19 cellular contexts compared by ENCODE assay signal in the genomic region with DNA sequence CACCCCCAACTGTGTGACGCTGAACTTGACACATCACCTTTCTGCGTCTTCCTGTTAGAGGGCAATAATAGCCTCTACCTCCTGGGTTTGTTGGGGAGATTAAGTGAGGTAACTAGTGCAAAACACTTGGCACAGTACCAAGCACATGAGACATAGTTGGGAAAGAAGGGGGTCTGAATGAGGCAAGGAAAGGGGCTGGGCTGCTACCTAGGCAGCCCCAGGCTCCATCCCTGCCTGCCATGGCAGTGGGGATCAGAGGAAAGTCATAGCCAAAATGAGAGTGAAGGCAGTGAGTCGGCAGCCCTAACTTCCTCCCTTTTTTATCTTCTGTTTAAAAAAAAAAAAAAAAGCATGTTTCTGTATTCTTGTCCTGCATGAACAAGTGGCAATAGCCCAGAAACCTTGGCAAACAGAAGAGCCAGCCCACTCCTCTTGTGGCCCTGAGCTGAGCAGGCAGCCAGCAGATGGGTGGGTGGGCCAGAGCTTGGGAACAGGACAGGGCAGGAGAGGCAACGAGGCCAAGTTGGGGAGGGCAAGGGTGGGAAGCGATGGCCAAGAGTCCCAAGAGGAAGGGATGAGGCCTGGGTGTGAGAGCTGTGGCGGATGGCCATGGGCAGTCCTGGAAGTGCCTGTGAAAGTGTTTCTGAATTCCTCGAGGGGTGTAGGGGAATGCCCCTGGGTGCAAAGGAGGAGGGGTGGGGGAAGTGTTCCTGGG. TPM values are rescaled to one million over a fixed set of nuclear protein-coding genes. Genes with fewer than 3 reads are reported as not detected.
DNase-seq lines count a peak whose midpoint lies in the region; TF ChIP-seq lines count a peak whose summit lies in the region.
"Had no signal": no experiment of that assay in that cellular context is flagged by ENCODE, and none has a peak within 500 bp of the region (broad histone marks: within the 10 kb centered on the region; RNA-seq: fewer than 3 reads in every experiment).

No MANE protein-coding gene starts in this region.

- H3K9ac ChIP-seq in mesenchymal stem cell (ENCODE audit: low read length), result no peak overlapping the region

- H4K8ac ChIP-seq in mesenchymal stem cell (ENCODE audit: low read length), result peak overlapping the region; percentile 65

- H3K79me1 ChIP-seq in mesenchymal stem cell (replicated peaks; ENCODE audit: low read length, poor library complexity, severe bottlenecking), result peaks cover 2% of the 10 kb centered on the region

- H3K4me3 ChIP-seq in cardiac fibroblast (replicated peaks in 1 of 2; ENCODE audit: low read depth in 2 of 2, low read length in 2 of 2), result no peak overlapping the region
- no peak overlapping the region for H3K4me3 ChIP-seq in mesenchymal stem cell (ENCODE audit: insufficient read depth in 1 of 2, low read depth in 1 of 2, low read length in 2 of 2)
- H3K4me3 ChIP-seq in lower leg skin (ENCODE audit: low read depth, poor library complexity, severe bottlenecking), result no peak overlapping the region
- H3K4me3 ChIP-seq: cardiac muscle cell, ovary, Peyer's patch had no signal

- peak overlapping the region; percentile 88 for H2AK5ac ChIP-seq in mesenchymal stem cell (ENCODE audit: low read length, severe bottlenecking)

- TF ChIP-seq CTCF in cardiac fibroblast (IDR thresholded peaks at IDR 0.05; ENCODE audit: low read depth, low read length), result no peak
- TF ChIP-seq CTCF in lower leg skin (IDR thresholded peaks at IDR 0.05), result no peak

- peak overlapping the region; percentile 24 to 71 for H3K18ac ChIP-seq in mesenchymal stem cell (ENCODE audit: low read depth in 1 of 2, low read length in 2 of 2)

- H3K9me3 ChIP-seq in mesenchymal stem cell (ENCODE audit: control insufficient read depth, low read length), result no peaks in the 10 kb centered on the region
- H3K9me3 ChIP-seq: ovary, Peyer's patch had no signal

- H3K4me2 ChIP-seq in mesenchymal stem cell (ENCODE audit: low read length, poor library complexity, severe bottlenecking), result no peak overlapping the region

- H3K4ac ChIP-seq in mesenchymal stem cell (ENCODE audit: low read depth in 1 of 2, low read length in 2 of 2), result peak overlapping the region in 1 of 2 experiments; percentile 17

- H2BK15ac ChIP-seq in mesenchymal stem cell (ENCODE audit: low read depth, poor library complexity, severe bottlenecking), result peak overlapping the region; percentile 30

- TF ChIP-seq POLR2A in lower leg skin (IDR thresholded peaks at IDR 0.05), result no peak

- no peak overlapping the region for H3K23ac ChIP-seq in mesenchymal stem cell (ENCODE audit: low read length in 2 of 2)

- H2BK12ac ChIP-seq in mesenchymal stem cell (ENCODE audit: low read length in 2 of 2), result peak overlapping the region; percentile 57 to 82

- H3K27ac ChIP-seq in mesenchymal stem cell (ENCODE audit: low read length, poor library complexity, severe bottlenecking), result peak overlapping the region; percentile 11
- H3K27ac ChIP-seq: cardiac muscle cell, ovary, Peyer's patch had no signal

- peak overlapping the region; percentile 40 for H2BK120ac ChIP-seq in mesenchymal stem cell (ENCODE audit: low read depth, low read length)

- H3K27me3 ChIP-seq in mesenchymal stem cell (ENCODE audit: control insufficient read depth in 1 of 2, insufficient read depth in 1 of 2, low read length in 2 of 2), result no peaks in the 10 kb centered on the region
- H3K27me3 ChIP-seq: cardiac muscle cell, ovary, Peyer's patch had no signal

- H4K91ac ChIP-seq in mesenchymal stem cell (ENCODE audit: low read length), result peak overlapping the region; percentile 79

- H3K14ac ChIP-seq in mesenchymal stem cell (ENCODE audit: low read length in 2 of 2), result peak overlapping the region in 1 of 2 experiments; percentile 61

- peaks cover 12% of the 10 kb centered on the region for H3K4me1 ChIP-seq in mesenchymal stem cell (ENCODE audit: control insufficient read depth, insufficient read depth, low read depth, low read length)
- H3K4me1 ChIP-seq: Peyer's patch had no signal

- no peak overlapping the region for H2AFZ ChIP-seq in mesenchymal stem cell (ENCODE audit: low read depth, low read length)

- 81% methylated on average over 7 of the region's 7 CpGs for WGBS in mesenchymal stem cell
- 64 to 68% methylated on average over 7 of the region's 7 CpGs for WGBS in lower leg skin, 2 donors

- no peaks in the 10 kb centered on the region for H3K36me3 ChIP-seq in mesenchymal stem cell (ENCODE audit: control insufficient read depth in 1 of 2, insufficient read depth in 2 of 2, low read depth in 1 of 2, low read length in 2 of 2)
- H3K36me3 ChIP-seq: cardiac muscle cell, ovary, Peyer's patch had no signal

- intact Hi-C loops in lower leg skin (cut with DNase I; ENCODE audit: low total_unique reads), result no loop called here

- peak; percentile 38 for DNase-seq in Daoy (ENCODE audit: low read depth)
- peak; percentile 52 for DNase-seq in NCI-H226
- DNase-seq in cardiac fibroblast (ENCODE audit: low read depth in 2 of 2), result peak; percentile 24 to 31
- DNase-seq in mesenchymal stem cell, result peak; percentile 28
- DNase-seq in pons (ENCODE audit: low spot score), result no peak
- DNase-seq in middle frontal gyrus (ENCODE audit: extremely low spot score, low spot score), result no peak
- no peak for DNase-seq in lower leg skin (ENCODE audit: low spot score in 2 of 2)
- no peak for DNase-seq in COLO668 (lab: John Stamatoyannopoulos, UW; ENCODE audit: unreplicated experiment)
- DNase-seq: activated CD4-positive, alpha-beta memory T cell treated with anti-CD3 and anti-CD28 coated beads, Interleukin-2, amount 10 ng/mL, durations not matched to agents 7 days and 5 days; activated naive CD8-positive, alpha-beta T cell treated with anti-CD3 and anti-CD28 coated beads, Interleukin-2, amount 10 ng/mL, durations not matched to agents 7 days and 5 days; effector CD8-positive, alpha-beta T cell; left cardiac atrium; MM.1S; NCI-H1930; NCI-H510A treated with DMSO at 0.1 percent for 48 hours; ovary; Peyer's patch had no signal

- no peak overlapping the region for H2BK5ac ChIP-seq in mesenchymal stem cell (ENCODE audit: low read depth, low read length, poor library complexity, severe bottlenecking)

RNA-seq across cellular contexts. Expression of a gene that starts 11.4 kb away (rescaled TPM):
- 0.23 TPM in 1 of 2 replicates, not detected in the other for total RNA-seq in Daoy (2014; rRNA removed; shearing (Covaris generic))
- polyA plus RNA-seq in mesenchymal stem cell (2013, experiment 1 of 2), result 0.65 TPM
- polyA plus RNA-seq in mesenchymal stem cell (2013, experiment 2 of 2), result 0.47 TPM
- total RNA-seq in lower leg skin, result under 1 TPM in 1 of 4 donors, not detected in 3; 0.23 TPM
- total RNA-seq: activated CD4-positive, alpha-beta memory T cell treated with anti-CD3 and anti-CD28 coated beads, Interleukin-2, amount 10 ng/mL, durations not matched to agents 7 days and 5 days; activated naive CD8-positive, alpha-beta T cell treated with anti-CD3 and anti-CD28 coated beads, Interleukin-2, amount 10 ng/mL, durations not matched to agents 7 days and 5 days had no signal
- polyA plus RNA-seq: HepG2 had no signal

RNA-seq across cellular contexts. Expression of a gene that starts 24.5 kb away (rescaled TPM):
- total RNA-seq in Daoy (2014; rRNA removed; shearing (Covaris generic)), result 4.5 and 9.4 TPM in 2 replicates
- 1.6 TPM for polyA plus RNA-seq in mesenchymal stem cell (2013, experiment 1 of 2)
- 1.5 TPM for polyA plus RNA-seq in mesenchymal stem cell (2013, experiment 2 of 2)
- total RNA-seq in lower leg skin, result 1 to 10 TPM; 1.6 to 4.5 (median 2.6) TPM
- total RNA-seq: activated CD4-positive, alpha-beta memory T cell treated with anti-CD3 and anti-CD28 coated beads, Interleukin-2, amount 10 ng/mL, durations not matched to agents 7 days and 5 days; activated naive CD8-positive, alpha-beta T cell treated with anti-CD3 and anti-CD28 coated beads, Interleukin-2, amount 10 ng/mL, durations not matched to agents 7 days and 5 days; Peyer's patch had no signal

Comparison
In these comparisons a context has a peak if more than half of its experiments do, and no peak if none do; other contexts are left out.
1. DNase-seq: peak in Daoy (single experiment), NCI-H226 (single experiment), cardiac fibroblast (2 of 2) and mesenchymal stem cell (single experiment); none in pons (single experiment), middle frontal gyrus (single experiment), lower leg skin (0 of 2) and COLO668 (single experiment).